ENCODE assay signal across 18 cellular contexts in genomic region chr5:125291447-125291846, GRCh38.
DNase-seq lines count a peak whose midpoint lies in the region; ATAC-seq and TF ChIP-seq lines count a peak whose summit lies in the region.
"Had no signal": no experiment of that assay in that cellular context is flagged by ENCODE, and none has a peak within 500 bp of the region (broad histone marks: within the 10 kb centered on the region; RNA-seq: fewer than 3 reads in every experiment).

No MANE protein-coding gene starts in this region.

- no peak overlapping the region for H3K4me2 ChIP-seq in GM23338

- peaks cover 18% of the 10 kb centered on the region; the same call in 2 of the 3 replicates for H3K4me1 Mint-ChIP-seq in GM23338
- peaks cover 43% of the 10 kb centered on the region for H3K4me1 Mint-ChIP-seq in osteocyte (ENCODE audit: unreplicated experiment)
- H3K4me1 Mint-ChIP-seq: CD4-positive, CD25-positive, alpha-beta regulatory T cell; CD8-positive, alpha-beta memory T cell had no signal

- no peak overlapping the region for H3K27ac Mint-ChIP-seq in GM23338
- H3K27ac Mint-ChIP-seq in osteocyte (ENCODE audit: unreplicated experiment) = peak overlapping the region; percentile 47
- H3K27ac Mint-ChIP-seq: CD4-positive, CD25-positive, alpha-beta regulatory T cell; CD8-positive, alpha-beta memory T cell had no signal

- CTCF ChIA-PET in Panc1 (lab: Charles Lee) = no interaction called here

- BruUV-seq in Panc1 (replicated peaks; lab: Mats Ljungman, UMichigan) = no TSS peak

- no peaks in the 10 kb centered on the region for H3K27me3 ChIP-seq in GM23338 (ENCODE audit: insufficient read depth)
- no peaks in the 10 kb centered on the region for H3K27me3 ChIP-seq in Panc1 (ENCODE audit: control insufficient read depth, insufficient read depth, low read length)
- no peaks in the 10 kb centered on the region for H3K27me3 ChIP-seq in vagina
- H3K27me3 ChIP-seq: BE2C had no signal

- no peaks in the 10 kb centered on the region for H3K79me2 ChIP-seq in GM23338 (replicated peaks; ENCODE audit: insufficient read depth)

- H3K9me2 ChIP-seq in GM23338 (ENCODE audit: insufficient read depth) = peaks cover 7% of the 10 kb centered on the region; the same call in 1 of the 2 replicates

- no peak for TF ChIP-seq RAD21 in Ishikawa (IDR thresholded peaks at IDR 0.05; ENCODE audit: low read depth)

- in situ Hi-C loops in Panc1 (cut with HindIII; ENCODE audit: low pct_unique_long_range_greater_than_20kb, low sequenced_read_pairs) = no loop called here

- DNase-seq in GM23338 (ENCODE audit: low spot score) (no peak), Panc1 (ENCODE audit: low read depth, low spot score) (no peak), osteocyte (ENCODE audit: extremely low spot score, unreplicated experiment) (no peak), NCI-H1105 treated with DMSO at 0.1 percent for 48 hours (lab: John Stamatoyannopoulos, UW) (no peak), HPDE6-E6E7 (ENCODE audit: extremely low spot score) (no peak), vagina (ENCODE audit: extremely low spot score in 2 of 2) (no peak)
- DNase-seq: BE2C; C1 segment of cervical spinal cord; CD4-positive, CD25-positive, alpha-beta regulatory T cell; CD8-positive, alpha-beta memory T cell; COR-L47; DMS 273 treated with DMSO at 0.1 percent for 48 hours; DMS53; DND-41; EL had no signal

- TF ChIP-seq POLR2A in vagina (IDR thresholded peaks at IDR 0.05) = no peak

- H3F3A ChIP-seq in GM23338 (replicated peaks; ENCODE audit: low read depth) = no peaks in the 10 kb centered on the region

- no peak for TF ChIP-seq CTCF in GM23338 (conservative IDR thresholded peaks at IDR 0.05; ENCODE audit: low read depth in 2 of 2)
- no peak for TF ChIP-seq CTCF in Panc1 (IDR thresholded peaks at IDR 0.05)
- TF ChIP-seq CTCF in osteocyte (IDR thresholded peaks at IDR 0.05) = no peak
- TF ChIP-seq CTCF in vagina (IDR thresholded peaks at IDR 0.05) = no peak

- H3K4me1 ChIP-seq in GM23338 (ENCODE audit: insufficient read depth) (no peaks in the 10 kb centered on the region), Panc1 (ENCODE audit: control insufficient read depth, insufficient read depth, low read length) (no peaks in the 10 kb centered on the region), vagina (no peaks in the 10 kb centered on the region)

- peak overlapping the region; percentile 4; the same call in 1 of the 2 replicates for H2AFZ ChIP-seq in GM23338

- H3K36me3 Mint-ChIP-seq in GM23338 (ENCODE audit: low read depth) = no peaks in the 10 kb centered on the region
- H3K36me3 Mint-ChIP-seq in osteocyte (ENCODE audit: unreplicated experiment) = no peaks in the 10 kb centered on the region
- H3K36me3 Mint-ChIP-seq: CD4-positive, CD25-positive, alpha-beta regulatory T cell; CD8-positive, alpha-beta memory T cell had no signal

- ATAC-seq in GM23338 (no peak), Panc1 (no peak)
- ATAC-seq: GM12878 had no signal

- no peaks in the 10 kb centered on the region for H4K20me1 ChIP-seq in GM23338 (replicated peaks; ENCODE audit: insufficient read depth)

- H3K27me3 Mint-ChIP-seq in GM23338 (ENCODE audit: insufficient read depth, low read depth, poor library complexity) (no peaks in the 10 kb centered on the region), osteocyte (ENCODE audit: unreplicated experiment) (no peaks in the 10 kb centered on the region)
- H3K27me3 Mint-ChIP-seq: CD4-positive, CD25-positive, alpha-beta regulatory T cell; CD8-positive, alpha-beta memory T cell had no signal

- H3K9me3 ChIP-seq in Panc1 (ENCODE audit: control insufficient read depth, insufficient read depth, low read depth, low read length) = no peaks in the 10 kb centered on the region
- no peaks in the 10 kb centered on the region for H3K9me3 ChIP-seq in vagina
- H3K9me3 ChIP-seq: BE2C, HAP-1 had no signal

- no peak overlapping the region for H3K4me3 ChIP-seq in GM23338
- no peak overlapping the region for H3K4me3 ChIP-seq in Panc1 (ENCODE audit: low read depth in 2 of 2, low read length in 2 of 2)
- H3K4me3 ChIP-seq in vagina = no peak overlapping the region
- H3K4me3 ChIP-seq: GM12878, HAP-1 had no signal

- no peaks in the 10 kb centered on the region for H3K9me3 Mint-ChIP-seq in GM23338
- no peaks in the 10 kb centered on the region for H3K9me3 Mint-ChIP-seq in osteocyte (ENCODE audit: unreplicated experiment)

- TF ChIP-seq EP300 in Ishikawa (IDR thresholded peaks at IDR 0.05; ENCODE audit: borderline replicate concordance) = no peak

- POLR2A ChIA-PET in Panc1 (lab: Charles Lee) = no interaction called here

- H3K27ac ChIP-seq in GM23338 (ENCODE audit: low read depth) (no peak overlapping the region), Panc1 (ENCODE audit: low read length) (peak overlapping the region; percentile 41; the same call in 1 of the 2 replicates), vagina (no peak overlapping the region)

- no peaks in the 10 kb centered on the region for H3K36me3 ChIP-seq in GM23338 (ENCODE audit: insufficient read depth)
- no peaks in the 10 kb centered on the region for H3K36me3 ChIP-seq in Panc1 (ENCODE audit: control insufficient read depth, insufficient read depth, low read length)
- no peaks in the 10 kb centered on the region for H3K36me3 ChIP-seq in vagina
- H3K36me3 ChIP-seq: BE2C, HAP-1 had no signal

- H3K4me3 Mint-ChIP-seq in GM23338 (no peak overlapping the region), osteocyte (ENCODE audit: unreplicated experiment) (no peak overlapping the region)
- H3K4me3 Mint-ChIP-seq: CD4-positive, CD25-positive, alpha-beta regulatory T cell; CD8-positive, alpha-beta memory T cell had no signal

- intact Hi-C loops in Panc1 (cut with micrococcal nuclease; ENCODE audit: unreplicated experiment) (no loop called here), vagina (cut with DNase I) (no loop called here)

TF ChIP-seq in GM23338, 12 proteins besides CTCF, POLR2A, EP300 and RAD21 (continues in another document):
- TF ChIP-seq, protein P1, sequence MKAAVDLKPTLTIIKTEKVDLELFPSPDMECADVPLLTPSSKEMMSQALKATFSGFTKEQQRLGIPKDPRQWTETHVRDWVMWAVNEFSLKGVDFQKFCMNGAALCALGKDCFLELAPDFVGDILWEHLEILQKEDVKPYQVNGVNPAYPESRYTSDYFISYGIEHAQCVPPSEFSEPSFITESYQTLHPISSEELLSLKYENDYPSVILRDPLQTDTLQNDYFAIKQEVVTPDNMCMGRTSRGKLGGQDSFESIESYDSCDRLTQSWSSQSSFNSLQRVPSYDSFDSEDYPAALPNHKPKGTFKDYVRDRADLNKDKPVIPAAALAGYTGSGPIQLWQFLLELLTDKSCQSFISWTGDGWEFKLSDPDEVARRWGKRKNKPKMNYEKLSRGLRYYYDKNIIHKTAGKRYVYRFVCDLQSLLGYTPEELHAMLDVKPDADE (IDR thresholded peaks at IDR 0.05) = no peak

TF ChIP-seq in Ishikawa, 13 proteins besides CTCF, POLR2A, EP300 and RAD21:
- TF ChIP-seq CEBPB (IDR thresholded peaks at IDR 0.05) (0 out of 2 replicates have a peak, but pooled peaks have one; percentile 9), YY1 (IDR thresholded peaks at IDR 0.05; ENCODE audit: low read depth) (no peak)
